In the genomic region with DNA sequence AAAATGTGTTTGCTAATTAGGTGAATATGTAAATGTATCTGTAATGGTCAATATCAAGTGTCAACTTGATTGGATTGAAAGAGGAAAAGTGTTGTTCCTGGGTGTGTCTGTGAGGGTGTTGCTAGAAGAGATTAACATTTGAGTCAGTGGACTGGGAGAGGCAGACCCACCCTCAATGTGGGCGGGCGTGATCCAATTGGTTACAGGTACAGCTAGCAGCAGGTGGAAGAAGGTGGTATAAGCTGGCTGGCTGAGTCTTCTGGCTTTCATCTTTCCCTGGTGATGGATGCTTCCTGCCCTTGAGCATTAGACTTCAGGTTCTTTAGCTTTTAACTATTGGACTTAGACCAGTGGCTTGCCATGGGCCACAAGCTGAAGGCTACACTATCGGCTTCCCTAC, we compare ENCODE assay signal across 36 cellular contexts.
"Had no signal": no experiment of that assay in that cellular context is flagged by ENCODE, and none has a peak within 500 bp of the region (broad histone marks: within the 10 kb centered on the region; RNA-seq: fewer than 3 reads in every experiment).

No MANE protein-coding gene starts in this region.

- DNase-seq: activated CD4-positive, alpha-beta memory T cell treated with anti-CD3 and anti-CD28 coated beads, Interleukin-2, amount 10 ng/mL, durations not matched to agents 7 days and 5 days; activated CD4-positive, alpha-beta T cell treated with anti-CD3 and anti-CD28 coated beads for 1 hour; activated CD4-positive, alpha-beta T cell treated with anti-CD3 and anti-CD28 coated beads for 36 hours; activated CD4-positive, alpha-beta T cell treated with anti-CD3 and anti-CD28 coated beads for 48 hours; activated CD4-positive, alpha-beta T cell treated with anti-CD3 and anti-CD28 coated beads, Interleukin-2, amount 10 ng/mL, durations not matched to agents 7 days and 5 days; activated CD4-positive, alpha-beta T cell treated with anti-CD3 and anti-CD28 coated beads, Interleukin-2, amount 50 U/mL, for 48 hours; activated CD4-positive, CD25-positive, alpha-beta regulatory T cell; activated CD8-positive, alpha-beta memory T cell treated with anti-CD3 and anti-CD28 coated beads for 24 hours; activated CD8-positive, alpha-beta memory T cell treated with anti-CD3 and anti-CD28 coated beads, Interleukin-2, amount 10 ng/mL, durations not matched to agents 7 days and 5 days; activated CD8-positive, alpha-beta memory T cell treated with anti-CD3 and anti-CD28 coated beads, Interleukin-2, amount 50 U/mL, for 48 hours; activated CD8-positive, alpha-beta T cell treated with anti-CD3 and anti-CD28 coated beads, Interleukin-2, amount 10 ng/mL, durations not matched to agents 7 days and 5 days; activated effector memory CD4-positive, alpha-beta T cell treated with anti-CD3 and anti-CD28 coated beads, Interleukin-2, amount 50 U/mL, for 16 hours; activated gamma-delta T cell treated with Interleukin-2 at 50 U/mL for 16 hours; activated naive CD4-positive, alpha-beta T cell; activated naive CD4-positive, alpha-beta T cell treated with anti-CD3 and anti-CD28 coated beads for 36 hours; activated naive CD4-positive, alpha-beta T cell treated with anti-CD3 and anti-CD28 coated beads, Interleukin-2, amount 50 U/mL, for 16 hours; activated naive CD8-positive, alpha-beta T cell treated with anti-CD3 and anti-CD28 coated beads for 36 hours; activated T-cell treated with anti-CD3 and anti-CD28 coated beads, Interleukin-2, amount 50 U/mL, for 24 hours; activated T-cell treated with anti-CD3 and anti-CD28 coated beads, Interleukin-2, amount 50 U/mL, for 48 hours; adrenal gland; amniotic stem cell; aorta; body of pancreas; brain microvascular endothelial cell; central memory CD4-positive, alpha-beta T cell; T-helper 1 cell; T-helper 2 cell; T-helper 9 cell had no signal

- H3K27me3 Mint-ChIP-seq: activated CD4-positive, alpha-beta memory T cell treated with anti-CD3 and anti-CD28 coated beads, Interleukin-2, amount 10 ng/mL, durations not matched to agents 7 days and 5 days; activated CD4-positive, alpha-beta T cell treated with anti-CD3 and anti-CD28 coated beads for 36 hours; activated CD4-positive, alpha-beta T cell treated with anti-CD3 and anti-CD28 coated beads, Interleukin-2, amount 10 ng/mL, durations not matched to agents 7 days and 5 days; activated CD8-positive, alpha-beta memory T cell treated with anti-CD3 and anti-CD28 coated beads, Interleukin-2, amount 10 ng/mL, durations not matched to agents 7 days and 5 days; activated naive CD8-positive, alpha-beta T cell treated with anti-CD3 and anti-CD28 coated beads for 36 hours; activated T-cell treated with anti-CD3 and anti-CD28 coated beads, Interleukin-2, amount 50 U/mL, for 24 hours; activated T-helper 17 cell treated with anti-CD3 and anti-CD28 coated beads, Interleukin-2, amount 50 U/mL, for 72 hours had no signal

- H3K9me3 Mint-ChIP-seq: activated CD4-positive, alpha-beta memory T cell treated with anti-CD3 and anti-CD28 coated beads, Interleukin-2, amount 10 ng/mL, durations not matched to agents 7 days and 5 days; activated CD4-positive, alpha-beta T cell treated with anti-CD3 and anti-CD28 coated beads, Interleukin-2, amount 10 ng/mL, durations not matched to agents 7 days and 5 days; activated naive CD8-positive, alpha-beta T cell treated with anti-CD3 and anti-CD28 coated beads for 36 hours; activated T-helper 1 cell treated with anti-CD3 and anti-CD28 coated beads, Interleukin-12 subunit alpha, Interleukin-12 subunit beta, Interleukin-2, Interleukin-4 antibody, amounts not matched to agents 30 ng/mL and 10 ng/mL and 1 ng/mL, durations not matched to agents 14 hours and 24 hours and 36 hours; activated T-helper 17 cell treated with anti-CD3 and anti-CD28 coated beads, Interleukin-2, amount 50 U/mL, for 72 hours; T-helper 1 cell treated with Interleukin-12 subunit alpha and Interleukin-12 subunit beta and Interleukin-4 antibody, amounts not matched to agents 30 μg/mL and 1 μg/mL, for 36 hours had no signal

- H3K4me3 ChIP-seq: adrenal gland, body of pancreas, breast epithelium had no signal

- H3K36me3 Mint-ChIP-seq: activated CD8-positive, alpha-beta memory T cell treated with anti-CD3 and anti-CD28 coated beads, Interleukin-2, amount 10 ng/mL, durations not matched to agents 7 days and 5 days; activated naive CD4-positive, alpha-beta T cell treated with anti-CD3 and anti-CD28 coated beads, Interleukin-2, amount 50 U/mL, for 72 hours; activated naive CD8-positive, alpha-beta T cell treated with anti-CD3 and anti-CD28 coated beads for 36 hours had no signal

- H3K4me1 Mint-ChIP-seq: activated CD4-positive, alpha-beta memory T cell treated with anti-CD3 and anti-CD28 coated beads, Interleukin-2, amount 10 ng/mL, durations not matched to agents 7 days and 5 days; activated CD4-positive, alpha-beta T cell treated with anti-CD3 and anti-CD28 coated beads for 36 hours; activated CD4-positive, alpha-beta T cell treated with anti-CD3 and anti-CD28 coated beads, Interleukin-2, amount 10 ng/mL, durations not matched to agents 7 days and 5 days; activated CD8-positive, alpha-beta memory T cell treated with anti-CD3 and anti-CD28 coated beads, Interleukin-2, amount 10 ng/mL, durations not matched to agents 7 days and 5 days; activated naive CD8-positive, alpha-beta T cell treated with anti-CD3 and anti-CD28 coated beads for 36 hours; activated T-helper 17 cell treated with anti-CD3 and anti-CD28 coated beads, Interleukin-2, amount 50 U/mL, for 72 hours had no signal

- H3K27ac Mint-ChIP-seq: activated CD4-positive, alpha-beta memory T cell treated with anti-CD3 and anti-CD28 coated beads, Interleukin-2, amount 10 ng/mL, durations not matched to agents 7 days and 5 days; activated CD4-positive, alpha-beta T cell treated with anti-CD3 and anti-CD28 coated beads for 36 hours; activated CD4-positive, alpha-beta T cell treated with anti-CD3 and anti-CD28 coated beads, Interleukin-2, amount 10 ng/mL, durations not matched to agents 7 days and 5 days; activated CD8-positive, alpha-beta memory T cell treated with anti-CD3 and anti-CD28 coated beads, Interleukin-2, amount 10 ng/mL, durations not matched to agents 7 days and 5 days; activated CD8-positive, alpha-beta T cell treated with anti-CD3 and anti-CD28 coated beads, Interleukin-2, amount 10 ng/mL, durations not matched to agents 7 days and 5 days; activated naive CD4-positive, alpha-beta T cell treated with anti-CD3 and anti-CD28 coated beads for 36 hours; activated naive CD4-positive, alpha-beta T cell treated with anti-CD3 and anti-CD28 coated beads, Interleukin-2, amount 50 U/mL, for 72 hours; activated naive CD8-positive, alpha-beta T cell treated with anti-CD3 and anti-CD28 coated beads for 36 hours; activated T-cell treated with anti-CD3 and anti-CD28 coated beads, Interleukin-2, amount 50 U/mL, for 24 hours; activated T-helper 1 cell treated with anti-CD3 and anti-CD28 coated beads, Interleukin-12 subunit alpha, Interleukin-12 subunit beta, Interleukin-2, Interleukin-4 antibody, amounts not matched to agents 30 ng/mL and 10 ng/mL and 1 ng/mL, durations not matched to agents 14 hours and 24 hours and 36 hours; activated T-helper 17 cell treated with anti-CD3 and anti-CD28 coated beads, Interleukin-2, amount 50 U/mL, for 72 hours; T-helper 1 cell treated with Interleukin-12 subunit alpha and Interleukin-12 subunit beta and Interleukin-4 antibody, amounts not matched to agents 30 μg/mL and 1 μg/mL, for 36 hours; T-helper 2 cell treated with Interferon-gamma antibody and Interleukin-4, amounts not matched to agents 5 μg/mL and 100 μg/mL, for 36 hours had no signal

- H3K27me3 ChIP-seq: adrenal gland, body of pancreas, brain microvascular endothelial cell, breast epithelium had no signal

- ATAC-seq: activated CD4-positive, alpha-beta T cell treated with anti-CD3 and anti-CD28 coated beads for 36 hours; activated CD4-positive, CD25-positive, alpha-beta regulatory T cell treated with anti-CD3 and anti-CD28 coated beads, Interleukin-2, amount 50 U/mL, for 24 hours; activated CD8-positive, alpha-beta memory T cell treated with anti-CD3 and anti-CD28 coated beads, Interleukin-2, amount 10 ng/mL, durations not matched to agents 7 days and 5 days; activated CD8-positive, alpha-beta T cell treated with anti-CD3 and anti-CD28 coated beads, Interleukin-2, amount 10 ng/mL, durations not matched to agents 7 days and 5 days; activated naive CD4-positive, alpha-beta T cell treated with anti-CD3 and anti-CD28 coated beads, Interleukin-2, amount 50 U/mL, for 72 hours; activated T-helper 17 cell treated with anti-CD3 and anti-CD28 coated beads, Interleukin-2, amount 50 U/mL, for 72 hours; body of pancreas had no signal

- H3K36me3 ChIP-seq: adrenal gland, brain microvascular endothelial cell, breast epithelium had no signal

- H3K27ac ChIP-seq: adrenal gland, body of pancreas, brain microvascular endothelial cell, breast epithelium, VCaP had no signal

- H3K9me3 ChIP-seq: body of pancreas, breast epithelium had no signal

- H3K4me3 Mint-ChIP-seq: activated CD4-positive, alpha-beta memory T cell treated with anti-CD3 and anti-CD28 coated beads, Interleukin-2, amount 10 ng/mL, durations not matched to agents 7 days and 5 days; activated CD4-positive, alpha-beta T cell treated with anti-CD3 and anti-CD28 coated beads for 36 hours; activated CD4-positive, alpha-beta T cell treated with anti-CD3 and anti-CD28 coated beads, Interleukin-2, amount 10 ng/mL, durations not matched to agents 7 days and 5 days; activated CD8-positive, alpha-beta memory T cell treated with anti-CD3 and anti-CD28 coated beads, Interleukin-2, amount 10 ng/mL, durations not matched to agents 7 days and 5 days; activated CD8-positive, alpha-beta T cell treated with anti-CD3 and anti-CD28 coated beads, Interleukin-2, amount 10 ng/mL, durations not matched to agents 7 days and 5 days; activated naive CD4-positive, alpha-beta T cell treated with anti-CD3 and anti-CD28 coated beads for 36 hours; activated naive CD8-positive, alpha-beta T cell treated with anti-CD3 and anti-CD28 coated beads for 36 hours; activated T-cell treated with anti-CD3 and anti-CD28 coated beads, Interleukin-2, amount 50 U/mL, for 24 hours; activated T-helper 1 cell treated with anti-CD3 and anti-CD28 coated beads, Interleukin-12 subunit alpha, Interleukin-12 subunit beta, Interleukin-2, Interleukin-4 antibody, amounts not matched to agents 30 ng/mL and 10 ng/mL and 1 ng/mL, durations not matched to agents 14 hours and 24 hours and 36 hours; activated T-helper 17 cell treated with anti-CD3 and anti-CD28 coated beads, Interleukin-2, amount 50 U/mL, for 72 hours; T-helper 1 cell treated with Interleukin-12 subunit alpha and Interleukin-12 subunit beta and Interleukin-4 antibody, amounts not matched to agents 30 μg/mL and 1 μg/mL, for 36 hours; T-helper 2 cell treated with Interferon-gamma antibody and Interleukin-4, amounts not matched to agents 5 μg/mL and 100 μg/mL, for 36 hours had no signal
